22 cellular contexts compared by ENCODE assay signal in the genomic region with DNA sequence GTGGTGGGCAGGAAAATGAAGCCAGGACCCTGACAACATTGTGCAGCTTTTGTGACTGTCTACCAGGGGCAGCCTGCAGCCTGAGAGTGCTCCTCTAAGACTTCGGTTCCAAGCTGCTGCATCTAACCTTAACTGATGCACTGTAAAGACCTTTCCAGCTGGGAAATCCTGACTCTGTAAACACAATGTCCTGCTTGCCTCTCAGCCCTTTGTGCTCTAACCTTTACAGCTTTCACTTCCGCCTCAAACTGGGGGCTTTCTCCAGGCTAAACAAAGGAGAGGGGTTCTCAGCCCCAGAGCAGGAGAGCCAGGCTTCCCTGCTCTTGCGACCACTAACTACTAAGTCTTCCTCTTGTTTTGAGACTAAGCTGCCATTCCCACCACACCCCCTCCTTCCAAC.
"Had no signal": no experiment of that assay in that cellular context is flagged by ENCODE, and none has a peak within 500 bp of the region (broad histone marks: within the 10 kb centered on the region; RNA-seq: fewer than 3 reads in every experiment).

No MANE protein-coding gene starts in this region.

- H3K4me1 Mint-ChIP-seq: activated CD4-positive, alpha-beta T cell treated with anti-CD3 and anti-CD28 coated beads, Interleukin-2, amount 10 ng/mL, durations not matched to agents 24 days and 14 days; activated naive CD8-positive, alpha-beta T cell treated with anti-CD3 and anti-CD28 coated beads for 36 hours; activated T-helper 17 cell treated with anti-CD3 and anti-CD28 coated beads, Interleukin-2, amount 50 U/mL, for 72 hours; central memory CD8-positive, alpha-beta T cell had no signal

- H3K4me3 Mint-ChIP-seq: activated CD4-positive, alpha-beta T cell treated with anti-CD3 and anti-CD28 coated beads, Interleukin-2, amount 10 ng/mL, durations not matched to agents 24 days and 14 days; activated CD8-positive, alpha-beta T cell treated with anti-CD3 and anti-CD28 coated beads for 36 hours; activated naive CD8-positive, alpha-beta T cell treated with anti-CD3 and anti-CD28 coated beads for 36 hours; activated T-helper 17 cell treated with anti-CD3 and anti-CD28 coated beads, Interleukin-2, amount 50 U/mL, for 72 hours; central memory CD8-positive, alpha-beta T cell; naive thymus-derived CD8-positive, alpha-beta T cell had no signal

- H3K9me3 ChIP-seq: colonic mucosa, prostate gland, right atrium auricular region, thyroid gland had no signal

- H3K27ac ChIP-seq: brain microvascular endothelial cell, colonic mucosa, prostate gland, thyroid gland had no signal

- H3K4me1 ChIP-seq: colonic mucosa, prostate gland had no signal

- H3K36me3 Mint-ChIP-seq: activated naive CD8-positive, alpha-beta T cell treated with anti-CD3 and anti-CD28 coated beads for 36 hours; naive thymus-derived CD8-positive, alpha-beta T cell had no signal

- H3K4me3 ChIP-seq: colonic mucosa, prostate gland, right atrium auricular region, thyroid gland had no signal

- ATAC-seq: activated CD8-positive, alpha-beta T cell treated with anti-CD3 and anti-CD28 coated beads for 36 hours; left lobe of liver; naive thymus-derived CD8-positive, alpha-beta T cell had no signal

- DNase-seq: activated CD4-positive, alpha-beta T cell treated with anti-CD3 and anti-CD28 coated beads, Interleukin-2, amount 10 ng/mL, durations not matched to agents 24 days and 14 days; activated CD8-positive, alpha-beta T cell treated with anti-CD3 and anti-CD28 coated beads for 36 hours; activated naive CD4-positive, alpha-beta T cell; activated naive CD8-positive, alpha-beta T cell treated with anti-CD3 and anti-CD28 coated beads for 36 hours; activated T-cell treated with anti-CD3 and anti-CD28 coated beads, Interleukin-2, amount 50 U/mL, for 1 hour; aorta; brain microvascular endothelial cell; colonic mucosa; foreskin melanocyte; mammary epithelial cell; naive thymus-derived CD8-positive, alpha-beta T cell; occipital lobe; stimulated activated CD4-positive, alpha-beta T cell treated with anti-CD3 and anti-CD28 coated beads, Interleukin-2, amount 100 ng/mL, for 24 hours; stimulated activated naive CD4-positive, alpha-beta T cell treated with Interleukin-2 at 50 U/mL for 16 hours; T-helper 1 cell; T-helper 9 cell had no signal

- H3K27me3 Mint-ChIP-seq: activated CD4-positive, alpha-beta T cell treated with anti-CD3 and anti-CD28 coated beads, Interleukin-2, amount 10 ng/mL, durations not matched to agents 24 days and 14 days; activated CD8-positive, alpha-beta T cell treated with anti-CD3 and anti-CD28 coated beads for 36 hours; central memory CD8-positive, alpha-beta T cell had no signal

- H3K27ac Mint-ChIP-seq: activated CD4-positive, alpha-beta T cell treated with anti-CD3 and anti-CD28 coated beads, Interleukin-2, amount 10 ng/mL, durations not matched to agents 24 days and 14 days; activated CD8-positive, alpha-beta T cell treated with anti-CD3 and anti-CD28 coated beads for 36 hours; activated naive CD8-positive, alpha-beta T cell treated with anti-CD3 and anti-CD28 coated beads for 36 hours had no signal

- H3K27me3 ChIP-seq: brain microvascular endothelial cell, colonic mucosa, right atrium auricular region, thyroid gland had no signal

- H3K36me3 ChIP-seq: brain microvascular endothelial cell, colonic mucosa, prostate gland, right atrium auricular region, thyroid gland had no signal

- H3K9me3 Mint-ChIP-seq: activated CD4-positive, alpha-beta T cell treated with anti-CD3 and anti-CD28 coated beads, Interleukin-2, amount 10 ng/mL, durations not matched to agents 24 days and 14 days; activated CD8-positive, alpha-beta T cell treated with anti-CD3 and anti-CD28 coated beads for 36 hours; activated naive CD8-positive, alpha-beta T cell treated with anti-CD3 and anti-CD28 coated beads for 36 hours; activated T-helper 17 cell treated with anti-CD3 and anti-CD28 coated beads, Interleukin-2, amount 50 U/mL, for 72 hours; central memory CD8-positive, alpha-beta T cell; naive thymus-derived CD8-positive, alpha-beta T cell had no signal
